Comparison of ENCODE assay signal across 1 cellular context in genomic region chr19:13573268-13573667, GRCh38.
TF ChIP-seq lines count a peak whose summit lies in the region.

No MANE protein-coding gene starts in this region.

TF ChIP-seq in GM23338, 12 proteins besides CTCF, POLR2A, EP300 and RAD21 (continued from another document):
- TF ChIP-seq ZNF462 (CRISPR knock-in tag; IDR thresholded peaks at IDR 0.05) (no peak), EZH2 (IDR thresholded peaks at IDR 0.05; ENCODE audit: low read depth, unreplicated experiment) (no peak), NANOG (IDR thresholded peaks at IDR 0.05; ENCODE audit: borderline replicate concordance) (no peak), ZNF331 (CRISPR knock-in tag; IDR thresholded peaks at IDR 0.05; ENCODE audit: low read depth) (no peak), REST (IDR thresholded peaks at IDR 0.05; ENCODE audit: unreplicated experiment) (no peak), EZH2phosphoT487 (IDR thresholded peaks at IDR 0.05; ENCODE audit: unreplicated experiment) (no peak)
